ENCODE assay signal across 14 cellular contexts in the genomic region with DNA sequence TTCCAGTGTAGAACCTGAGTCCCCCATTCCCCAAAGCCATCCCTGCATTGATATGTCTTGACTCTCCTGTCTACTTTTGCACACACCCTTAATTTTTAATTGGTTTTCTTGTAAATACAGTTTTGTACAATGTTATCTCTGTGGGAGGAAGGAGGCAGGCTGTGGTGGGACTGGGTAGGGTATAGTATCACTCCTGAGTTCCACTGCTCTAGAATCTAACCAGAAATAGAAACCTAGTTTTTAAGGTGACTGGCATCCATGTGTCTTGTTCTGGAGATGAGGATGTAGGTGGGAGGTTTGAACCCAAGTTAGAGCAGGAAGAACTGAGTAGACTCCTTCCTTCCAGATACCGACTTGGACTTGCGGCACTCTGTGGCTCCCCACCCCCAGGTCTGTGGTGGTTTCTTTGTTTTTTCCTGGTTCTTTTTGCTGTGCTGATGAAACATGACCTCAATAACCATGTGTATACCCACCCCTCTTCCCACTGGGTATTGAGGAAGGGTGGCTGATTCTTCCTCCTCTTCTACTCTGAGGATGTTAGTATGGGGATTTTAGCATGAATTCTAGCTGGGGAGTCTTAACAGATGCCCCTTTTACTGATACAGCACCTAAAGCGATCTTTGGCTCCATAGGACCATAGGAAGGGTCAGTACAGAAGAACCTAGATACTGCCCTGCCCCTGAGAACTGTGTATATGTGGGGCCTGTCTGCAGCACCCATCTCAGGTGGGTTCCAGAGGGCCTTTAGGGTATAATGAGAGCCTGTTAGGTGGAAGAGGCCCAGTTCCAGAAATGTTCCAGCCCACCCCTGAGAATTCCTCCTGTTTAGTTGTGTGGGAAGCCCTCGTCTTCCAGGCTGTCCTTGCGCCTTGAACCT. TPM values are rescaled to one million over a fixed set of nuclear protein-coding genes. Genes with fewer than 3 reads are reported as not detected.
A peak's percentile ranks its signal among the peaks of the same experiment; 100 is the strongest.
DNase-seq lines count a peak whose midpoint lies in the region; ATAC-seq and TF ChIP-seq lines count a peak whose summit lies in the region.
"Had no signal": no experiment of that assay in that cellular context is flagged by ENCODE, and none has a peak within 500 bp of the region (broad histone marks: within the 10 kb centered on the region; RNA-seq: fewer than 3 reads in every experiment).

No MANE protein-coding gene starts in this region.

- peaks cover 66% of the 10 kb centered on the region for H3K36me3 Mint-ChIP-seq in CD4-positive, alpha-beta T cell (ENCODE audit: low read depth)

- H3K4me1 Mint-ChIP-seq in CD4-positive, alpha-beta T cell (ENCODE audit: low read depth) = peaks cover 5% of the 10 kb centered on the region

- peak overlapping the region; percentile 53 for H3K27ac Mint-ChIP-seq in CD4-positive, alpha-beta T cell

- H3K27me3 ChIP-seq in CD4-positive, alpha-beta T cell (ENCODE audit: control insufficient read depth, insufficient read depth, low read length) = no peaks in the 10 kb centered on the region
- no peaks in the 10 kb centered on the region for H3K27me3 ChIP-seq in psoas muscle (ENCODE audit: insufficient read depth in 3 of 3, low read length in 2 of 3)

- no peak overlapping the region for H3K27ac ChIP-seq in CD4-positive, alpha-beta T cell (ENCODE audit: low read depth, low read length)
- H3K27ac ChIP-seq in SK-N-MC (peak overlapping the region; percentile 25; the same call in 1 of the 2 replicates), epithelial cell of prostate (peak overlapping the region; percentile 75), psoas muscle (peak overlapping the region; percentile 74)

- H3K4me3 ChIP-seq in SK-N-MC (no peak overlapping the region), psoas muscle (no peak overlapping the region)

- no peaks in the 10 kb centered on the region for H3K9me3 ChIP-seq in CD4-positive, alpha-beta T cell (ENCODE audit: control insufficient read depth, low read length)
- H3K9me3 ChIP-seq in SK-N-MC (ENCODE audit: low read depth, low read length) (no peaks in the 10 kb centered on the region), psoas muscle (no peaks in the 10 kb centered on the region)

- POLR2A ChIA-PET in CD4-positive, alpha-beta T cell (lab: Charles Lee) = no interaction called here

- intact Hi-C loops in CD4-positive, alpha-beta T cell (cut with DNase I, micrococcal nuclease) = no loop called here
- intact Hi-C loops in psoas muscle (cut with DNase I) = loop anchor here (5.0 kb wide), 2 partner anchors 35 to 75 kb away; partner anchors contain the start of gene IL34 (in 1 of the 2)

- TF ChIP-seq CTCF in CD4-positive, alpha-beta T cell (IDR thresholded peaks at IDR 0.05) = no peak
- TF ChIP-seq CTCF in psoas muscle (IDR thresholded peaks at IDR 0.05) = no peak

- no peak for ATAC-seq in CD4-positive, alpha-beta T cell (ENCODE audit: poor library complexity)
- peak in 1 of 4 donors; percentile 1 for ATAC-seq in psoas muscle

- H3K4me3 Mint-ChIP-seq in CD4-positive, alpha-beta T cell = no peak overlapping the region

- H3K9me3 Mint-ChIP-seq in CD4-positive, alpha-beta T cell = no peaks in the 10 kb centered on the region

- H3K27me3 Mint-ChIP-seq in CD4-positive, alpha-beta T cell = no peaks in the 10 kb centered on the region

- H3K4me1 ChIP-seq in psoas muscle = peaks cover 52% of the 10 kb centered on the region

- 72 to 88% (median 88%) methylated on average over 5 of the region's 5 CpGs for WGBS in psoas muscle, 3 donors

- CTCF ChIA-PET in CD4-positive, alpha-beta T cell (lab: Charles Lee) = no interaction called here

- no peak for DNase-seq in CD4-positive, alpha-beta T cell
- DNase-seq in SK-N-MC (ENCODE audit: low read depth, low spot score) (no peak), epithelial cell of prostate (ENCODE audit: low read depth, low spot score) (no peak), psoas muscle (no peak), mucosa of gallbladder (ENCODE audit: low spot score) (no peak), SW480 (ENCODE audit: low spot score) (no peak), cortex of kidney (lab: John Stamatoyannopoulos, UW) (no peak), dedifferentiated amniotic fluid mesenchymal stem cell (ENCODE audit: extremely low spot score) (no peak)
- DNase-seq: activated CD4-positive, CD25-positive, alpha-beta regulatory T cell; caudate nucleus; DMS153; GOT3; hippocampal formation; occipital lobe had no signal

- peaks cover 60% of the 10 kb centered on the region for H3K36me3 ChIP-seq in SK-N-MC (ENCODE audit: insufficient read depth, low read length)
- H3K36me3 ChIP-seq in psoas muscle (ENCODE audit: insufficient read depth in 1 of 2, low read depth in 1 of 2) = peaks cover 26 to 70% of the 10 kb centered on the region in 2 donors

- H3K9ac ChIP-seq in SK-N-MC (ENCODE audit: insufficient read length) = no peak overlapping the region

RNA-seq across cellular contexts. Expression of gene SF3B3, which starts 48.7 kb away (rescaled TPM):
- 100 to 1,000 TPM; 130 to 140 TPM for total RNA-seq in CD4-positive, alpha-beta T cell
- 100 to 1,000 TPM; 145 to 178 (median 157) TPM for total RNA-seq in psoas muscle
- 100 to 1,000 TPM in 1 of 3 donors, 10 to 100 TPM in 2; 50.0 to 117 (median 59.9) TPM for polyA plus RNA-seq in psoas muscle
- total RNA-seq in mucosa of gallbladder = 225 TPM

RNA-seq across cellular contexts. Expression of gene COG4, which starts 48.9 kb away (rescaled TPM):
- 10 to 100 TPM; 15.9 to 19.3 TPM for total RNA-seq in CD4-positive, alpha-beta T cell
- total RNA-seq in psoas muscle (10 to 100 TPM; 41.7 to 77.8 (median 64.9) TPM), mucosa of gallbladder (59.7 TPM)
- 10 to 100 TPM; 29.1 to 80.3 (median 41.4) TPM for polyA plus RNA-seq in psoas muscle

Comparison
In these comparisons a context has a peak if more than half of its experiments do, and no peak if none do; other contexts are left out.
1. intact Hi-C loops: an anchor here in psoas muscle (5.0 kb wide); none called in CD4-positive, alpha-beta T cell.